ENCODE assay signal across 8 cellular contexts in genomic region chr7:6393667-6394056, GRCh38. TPM values are rescaled to one million over a fixed set of nuclear protein-coding genes. Genes with fewer than 3 reads are reported as not detected.
DNase-seq lines count a peak whose midpoint lies in the region; ATAC-seq, FAIRE-seq and TF ChIP-seq lines count a peak whose summit lies in the region.

No MANE protein-coding gene starts in this region.

- TF ChIP-seq EP300 in tibial nerve (IDR thresholded peaks at IDR 0.05), result no peak

- H3K9ac ChIP-seq in astrocyte (ENCODE audit: low read length), result peak overlapping the region; percentile 11

- peak overlapping the region; percentile 42 for H3K27ac ChIP-seq in astrocyte (ENCODE audit: low read depth, low read length)
- H3K27ac ChIP-seq in tibial nerve, result peak overlapping the region in 3 of 4 donors; percentile 70 to 80 (median 73)
- no peak overlapping the region for H3K27ac ChIP-seq in effector memory CD4-positive, alpha-beta T cell (ENCODE audit: insufficient read depth, low read length, poor library complexity, severe bottlenecking)

- 90 to 97% methylated on average over 3 of the region's 3 CpGs for WGBS in tibial nerve, 2 donors

- ATAC-seq in activated CD8-positive, alpha-beta memory T cell treated with anti-CD3 and anti-CD28 coated beads, Interleukin-2, amount 10 ng/mL, durations not matched to agents 7 days and 5 days, result no peak
- no peak for ATAC-seq in memory B cell (ENCODE audit: low read depth)
- no peak for ATAC-seq in GM19397 (IDR thresholded peaks at IDR 0.05; ENCODE audit: unreplicated experiment)

- no peak for DNase-seq in activated CD8-positive, alpha-beta memory T cell treated with anti-CD3 and anti-CD28 coated beads, Interleukin-2, amount 10 ng/mL, durations not matched to agents 7 days and 5 days
- no peak for DNase-seq in activated CD8-positive, alpha-beta memory T cell treated with anti-CD3 and anti-CD28 coated beads, Interleukin-2, amount 50 U/mL, for 4 hours
- DNase-seq in astrocyte (ENCODE audit: low read depth), result no peak
- DNase-seq in memory B cell (ENCODE audit: low spot score in 2 of 2), result no peak
- DNase-seq in tibial nerve (ENCODE audit: low spot score in 2 of 2), result no peak
- no peak for DNase-seq in effector memory CD4-positive, alpha-beta T cell
- DNase-seq in activated effector memory CD4-positive, alpha-beta T cell treated with Interleukin-2 at 50 U/mL for 16 hours, result no peak

- peaks cover 99% of the 10 kb centered on the region for H3K79me2 ChIP-seq in astrocyte (ENCODE audit: insufficient read depth, low read length)

- no peak overlapping the region for H2AFZ ChIP-seq in astrocyte (ENCODE audit: low read depth, low read length)

- H3K27me3 ChIP-seq in astrocyte (ENCODE audit: insufficient read depth, low read length) (no peaks in the 10 kb centered on the region), tibial nerve (no peaks in the 10 kb centered on the region)
- H3K27me3 ChIP-seq in effector memory CD4-positive, alpha-beta T cell (replicated peaks; ENCODE audit: control insufficient read depth, insufficient read depth, low read length, poor library complexity, severe bottlenecking), result no peaks in the 10 kb centered on the region

- peaks cover 35% of the 10 kb centered on the region for H3K36me3 Mint-ChIP-seq in activated CD8-positive, alpha-beta memory T cell treated with anti-CD3 and anti-CD28 coated beads, Interleukin-2, amount 10 ng/mL, durations not matched to agents 7 days and 5 days
- peaks cover 22% of the 10 kb centered on the region for H3K36me3 Mint-ChIP-seq in astrocyte (ENCODE audit: low read depth, unreplicated experiment)
- H3K36me3 Mint-ChIP-seq in memory B cell, result peaks cover 26% of the 10 kb centered on the region

- CTCF ChIA-PET in activated CD8-positive, alpha-beta memory T cell treated with anti-CD3 and anti-CD28 coated beads, Interleukin-2, amount 10 ng/mL, durations not matched to agents 7 days and 5 days (lab: Charles Lee), result no interaction called here

- no peak for TF ChIP-seq POLR2A in tibial nerve (IDR thresholded peaks at IDR 0.05)

- no peaks in the 10 kb centered on the region for H3K27me3 Mint-ChIP-seq in activated CD8-positive, alpha-beta memory T cell treated with anti-CD3 and anti-CD28 coated beads, Interleukin-2, amount 10 ng/mL, durations not matched to agents 7 days and 5 days
- no peaks in the 10 kb centered on the region for H3K27me3 Mint-ChIP-seq in astrocyte (ENCODE audit: low read depth, unreplicated experiment)
- no peaks in the 10 kb centered on the region for H3K27me3 Mint-ChIP-seq in memory B cell

- peak overlapping the region; percentile 81 for H3K27ac Mint-ChIP-seq in activated CD8-positive, alpha-beta memory T cell treated with anti-CD3 and anti-CD28 coated beads, Interleukin-2, amount 10 ng/mL, durations not matched to agents 7 days and 5 days
- H3K27ac Mint-ChIP-seq in astrocyte (ENCODE audit: unreplicated experiment), result no peak overlapping the region
- peak overlapping the region; percentile 70 for H3K27ac Mint-ChIP-seq in memory B cell

- no peak overlapping the region for H3K4me3 ChIP-seq in astrocyte (ENCODE audit: insufficient read depth, low read depth, low read length)
- no peak overlapping the region for H3K4me3 ChIP-seq in tibial nerve
- no peak overlapping the region for H3K4me3 ChIP-seq in effector memory CD4-positive, alpha-beta T cell (ENCODE audit: insufficient read depth, low read depth, low read length, poor library complexity, severe bottlenecking)

- H3K4me1 ChIP-seq in astrocyte (ENCODE audit: insufficient read depth, low read length), result peaks cover 18% of the 10 kb centered on the region
- peaks cover 0 to 73% (median 22%) of the 10 kb centered on the region in 4 donors for H3K4me1 ChIP-seq in tibial nerve
- peaks cover 6% of the 10 kb centered on the region for H3K4me1 ChIP-seq in effector memory CD4-positive, alpha-beta T cell (ENCODE audit: control insufficient read depth, insufficient read depth, low read length, poor library complexity, severe bottlenecking)

- peaks cover 39% of the 10 kb centered on the region for H3K4me1 Mint-ChIP-seq in activated CD8-positive, alpha-beta memory T cell treated with anti-CD3 and anti-CD28 coated beads, Interleukin-2, amount 10 ng/mL, durations not matched to agents 7 days and 5 days
- peaks cover 33% of the 10 kb centered on the region for H3K4me1 Mint-ChIP-seq in astrocyte (ENCODE audit: low read depth, unreplicated experiment)
- H3K4me1 Mint-ChIP-seq in memory B cell, result peaks cover 27% of the 10 kb centered on the region

- peak overlapping the region; percentile 32 for H3K4me2 ChIP-seq in astrocyte (ENCODE audit: low read length)

- peaks cover 27% of the 10 kb centered on the region for H3K36me3 ChIP-seq in astrocyte (ENCODE audit: insufficient read depth, low read length)
- H3K36me3 ChIP-seq in tibial nerve, result peaks cover 0 to 60% (median 2%) of the 10 kb centered on the region in 3 donors
- peaks cover 43% of the 10 kb centered on the region for H3K36me3 ChIP-seq in effector memory CD4-positive, alpha-beta T cell (ENCODE audit: control insufficient read depth, insufficient read depth, low read length)

- H3K4me3 Mint-ChIP-seq in activated CD8-positive, alpha-beta memory T cell treated with anti-CD3 and anti-CD28 coated beads, Interleukin-2, amount 10 ng/mL, durations not matched to agents 7 days and 5 days, result no peak overlapping the region
- H3K4me3 Mint-ChIP-seq in astrocyte (ENCODE audit: unreplicated experiment) (peak overlapping the region; percentile 9), memory B cell (no peak overlapping the region)

- H3K9me3 Mint-ChIP-seq in activated CD8-positive, alpha-beta memory T cell treated with anti-CD3 and anti-CD28 coated beads, Interleukin-2, amount 10 ng/mL, durations not matched to agents 7 days and 5 days (ENCODE audit: low read depth), result no peaks in the 10 kb centered on the region
- no peaks in the 10 kb centered on the region for H3K9me3 Mint-ChIP-seq in astrocyte (ENCODE audit: unreplicated experiment)
- no peaks in the 10 kb centered on the region for H3K9me3 Mint-ChIP-seq in memory B cell

- peaks cover 87% of the 10 kb centered on the region for H4K20me1 ChIP-seq in astrocyte (ENCODE audit: insufficient read depth, low read length)

- H3K9me3 ChIP-seq in astrocyte (ENCODE audit: insufficient read depth, low read depth, low read length) (no peaks in the 10 kb centered on the region), tibial nerve (no peaks in the 10 kb centered on the region)
- H3K9me3 ChIP-seq in effector memory CD4-positive, alpha-beta T cell (ENCODE audit: control insufficient read depth, low read length), result no peaks in the 10 kb centered on the region

- no peak for FAIRE-seq in astrocyte (lab: Jason Lieb, UNC)

- TF ChIP-seq CTCF in astrocyte (IDR thresholded peaks at IDR 0.05; ENCODE audit: insufficient read depth, low read depth, low read length) (no peak), tibial nerve (IDR thresholded peaks at IDR 0.05) (no peak)

RNA-seq across cellular contexts. Expression of gene RAC1, which starts 19.3 kb away (rescaled TPM):
- total RNA-seq in activated CD8-positive, alpha-beta memory T cell treated with anti-CD3 and anti-CD28 coated beads, Interleukin-2, amount 10 ng/mL, durations not matched to agents 7 days and 5 days, result 100 to 1,000 TPM; 157 to 174 TPM
- total RNA-seq in astrocyte (322 and 340 TPM in 2 replicates), tibial nerve (100 to 1,000 TPM; 133 to 222 (median 140) TPM)

RNA-seq across cellular contexts. Expression of gene FAM220A, which starts 44.9 kb away (rescaled TPM):
- total RNA-seq in activated CD8-positive, alpha-beta memory T cell treated with anti-CD3 and anti-CD28 coated beads, Interleukin-2, amount 10 ng/mL, durations not matched to agents 7 days and 5 days, result 10 to 100 TPM in 1 of 2 experiments, 1 to 10 TPM in 1; 9.9 to 10.7 TPM
- 23.9 and 25.1 TPM in 2 replicates for total RNA-seq in astrocyte
- 10 to 100 TPM in 3 of 4 donors, 1 to 10 TPM in 1; 8.4 to 17.6 (median 14.3) TPM for total RNA-seq in tibial nerve

RNA-seq across cellular contexts. Expression of gene DAGLB, which starts 54.1 kb away (rescaled TPM):
- total RNA-seq in activated CD8-positive, alpha-beta memory T cell treated with anti-CD3 and anti-CD28 coated beads, Interleukin-2, amount 10 ng/mL, durations not matched to agents 7 days and 5 days, result 10 to 100 TPM; 21.6 to 22.2 TPM
- 21.9 and 28.3 TPM in 2 replicates for total RNA-seq in astrocyte
- total RNA-seq in tibial nerve, result 10 to 100 TPM; 12.6 to 25.8 (median 18.0) TPM
